In the genomic region with DNA sequence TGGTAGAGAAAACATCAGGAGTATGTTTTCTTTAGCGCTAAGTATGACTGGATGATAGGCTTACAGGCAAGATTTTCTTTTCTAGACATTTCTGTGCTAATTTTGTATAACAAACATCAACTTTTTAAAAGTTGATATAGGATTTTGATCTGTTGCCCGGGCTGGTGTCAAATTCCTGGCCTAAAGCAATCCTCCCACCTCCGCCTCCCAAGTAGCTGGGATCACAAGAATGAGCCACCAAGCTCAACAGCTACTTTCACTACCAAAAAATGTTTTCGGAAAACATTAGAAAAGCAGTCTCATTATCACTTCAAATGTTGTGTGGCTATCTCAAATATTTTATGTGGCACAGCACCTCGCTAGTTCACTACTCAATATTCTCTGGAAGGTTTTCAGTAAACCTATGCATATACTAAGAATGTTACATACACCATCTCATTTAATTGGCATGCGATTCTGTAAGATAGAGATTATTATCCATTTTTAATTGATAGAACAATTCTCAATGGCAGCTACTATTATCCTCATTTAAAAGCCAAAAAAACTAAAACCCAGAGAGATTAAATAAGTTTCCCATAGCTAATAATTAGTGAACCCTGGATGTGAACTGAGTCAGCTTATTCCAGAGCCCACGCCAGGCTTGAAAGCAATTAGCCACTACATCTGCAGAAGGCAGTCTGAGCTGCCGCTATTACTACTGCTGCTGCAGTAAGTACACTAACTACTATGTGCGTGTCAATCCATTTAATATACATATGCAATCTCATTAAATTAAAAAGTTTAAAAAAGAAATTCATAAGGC, we compare ENCODE assay signal across 25 cellular contexts. TPM values are rescaled to one million over a fixed set of nuclear protein-coding genes. Genes with fewer than 3 reads are reported as not detected.
DNase-seq lines count a peak whose midpoint lies in the region; ATAC-seq and TF ChIP-seq lines count a peak whose summit lies in the region.
"Had no signal": no experiment of that assay in that cellular context is flagged by ENCODE, and none has a peak within 500 bp of the region (broad histone marks: within the 10 kb centered on the region; RNA-seq: fewer than 3 reads in every experiment).

No MANE protein-coding gene starts in this region.

- no peak overlapping the region for H2BK20ac ChIP-seq in H9 (ENCODE audit: low read depth, low read length, poor library complexity, severe bottlenecking)

- H2AK5ac ChIP-seq in H9 (ENCODE audit: insufficient read length, low read length), result no peak overlapping the region

- H3K4me3 ChIP-seq in fibroblast of pulmonary artery (replicated peaks; ENCODE audit: low read depth, low read length) (no peak overlapping the region), parathyroid adenoma (ENCODE audit: low read depth, low read length) (no peak overlapping the region)
- H3K4me3 ChIP-seq: colonic mucosa, esophagus squamous epithelium, thyroid gland had no signal

- no peak overlapping the region for H2BK5ac ChIP-seq in H9 (ENCODE audit: insufficient read length, low read length)

- H3K4me2 ChIP-seq in H9 (ENCODE audit: insufficient read depth, insufficient read length, low read length) (no peak overlapping the region), parathyroid adenoma (ENCODE audit: low read length) (peak overlapping the region; percentile 0)
- H3K4me2 ChIP-seq: KMS-11 had no signal

- no peaks in the 10 kb centered on the region for H3K36me3 ChIP-seq in parathyroid adenoma (ENCODE audit: control insufficient read depth, insufficient read depth, low read length)
- H3K36me3 ChIP-seq: colonic mucosa, thyroid gland had no signal

- no peak overlapping the region for H3K27ac ChIP-seq in H9 (ENCODE audit: insufficient read length, low read depth, low read length)
- no peak overlapping the region for H3K27ac ChIP-seq in parathyroid adenoma
- H3K27ac ChIP-seq: colonic mucosa, KMS-11, thyroid gland had no signal

- H2BK15ac ChIP-seq in H9 (ENCODE audit: low read depth, low read length), result no peak overlapping the region

- H4K8ac ChIP-seq in H9 (replicated peaks; ENCODE audit: insufficient read length, low read depth, low read length), result no peak overlapping the region

- peaks cover under 1 to 5% (median 4%) of the 10 kb centered on the region in 3 experiments; a peak in 5 of 7 replicates for H3K36me3 Mint-ChIP-seq in H9 (ENCODE audit: insufficient read depth in 1 of 3, low read depth in 3 of 3)
- peaks cover under 1% of the 10 kb centered on the region for H3K36me3 Mint-ChIP-seq in WTC11

- no CpG with 5 or more reads among the region's 9 CpGs for WGBS in H9 (ENCODE audit: extremely low coverage, insufficient read length, low lambda C conversion rate)

- no peak for DNase-seq in H9
- no peak for DNase-seq in WTC11 (ENCODE audit: low spot score)
- DNase-seq in fibroblast of pulmonary artery (ENCODE audit: low read depth), result peak; percentile 21
- DNase-seq in G401 (ENCODE audit: low spot score), result no peak
- DNase-seq in T-helper 2 cell, result no peak
- DNase-seq: activated CD4-positive, alpha-beta T cell treated with anti-CD3 and anti-CD28 coated beads for 36 hours; activated naive CD4-positive, alpha-beta T cell treated with anti-CD3 and anti-CD28 coated beads for 36 hours; activated T-cell treated with anti-CD3 and anti-CD28 coated beads, Interleukin-2, amount 50 U/mL, for 72 hours; colonic mucosa; esophagus squamous epithelium; HCEC 1CT; left ventricle myocardium superior; NCI-H1694; NCI-H2227 treated with DMSO at 0.1 percent for 48 hours; OCI-M1; Right ventricle myocardium superior; stimulated activated CD4-positive, alpha-beta T cell treated with anti-CD3 and anti-CD28 coated beads, Interleukin-4, amount 100 ng/mL, for 1 hour; stimulated activated naive CD4-positive, alpha-beta T cell treated with Interleukin-2 at 50 U/mL for 16 hours; thyroid gland had no signal

- no peak overlapping the region for H3K4ac ChIP-seq in H9 (ENCODE audit: low read depth, low read length)

- H3K18ac ChIP-seq in H9 (ENCODE audit: insufficient read length, low read depth, low read length), result no peak overlapping the region

- H3K27ac Mint-ChIP-seq in H9 (peak overlapping the region in 2 of 3 experiments; percentile 14 to 70; a peak in 2 of 7 replicates), WTC11 (peak overlapping the region; percentile 59)
- H3K27ac Mint-ChIP-seq: activated CD4-positive, alpha-beta T cell treated with anti-CD3 and anti-CD28 coated beads for 36 hours; activated naive CD4-positive, alpha-beta T cell treated with anti-CD3 and anti-CD28 coated beads for 36 hours; activated T-cell treated with anti-CD3 and anti-CD28 coated beads, Interleukin-2, amount 50 U/mL, for 72 hours had no signal

- no peak overlapping the region for H3K56ac ChIP-seq in H9 (ENCODE audit: insufficient read length, low read depth, low read length)

- H3K9me3 Mint-ChIP-seq in H9 (no peaks in the 10 kb centered on the region; a peak in 2 of 5 replicates), WTC11 (peaks cover under 1% of the 10 kb centered on the region)

- no peak overlapping the region for H3T11ph ChIP-seq in H9 (ENCODE audit: low read length)

- peaks cover 46 to 49% of the 10 kb centered on the region in 2 experiments for H3K4me1 Mint-ChIP-seq in H9
- peaks cover 57% of the 10 kb centered on the region for H3K4me1 Mint-ChIP-seq in WTC11

- in situ Hi-C loops in G401 (cut with HindIII; ENCODE audit: low sequenced_read_pairs), result no loop called here

- peaks cover 6% of the 10 kb centered on the region for H3K79me1 ChIP-seq in H9 (ENCODE audit: insufficient read depth, low read depth, low read length, poor library complexity, severe bottlenecking)

- H3K27me3 ChIP-seq in H9 (ENCODE audit: insufficient read depth, low read length) (no peaks in the 10 kb centered on the region), parathyroid adenoma (ENCODE audit: control insufficient read depth, insufficient read depth, low read length) (no peaks in the 10 kb centered on the region)
- H3K27me3 ChIP-seq: colonic mucosa, esophagus squamous epithelium, thyroid gland had no signal

- H3K14ac ChIP-seq in H9 (ENCODE audit: insufficient read depth, low read length), result no peak overlapping the region

- H2BK12ac ChIP-seq in H9 (ENCODE audit: insufficient read length, low read depth, low read length), result no peak overlapping the region

- H3K9me3 ChIP-seq in H9 (ENCODE audit: control insufficient read depth, low read depth, low read length) (no peaks in the 10 kb centered on the region), parathyroid adenoma (ENCODE audit: control insufficient read depth, low read length) (no peaks in the 10 kb centered on the region)
- H3K9me3 ChIP-seq: colonic mucosa, esophagus squamous epithelium, thyroid gland had no signal

- H3K23ac ChIP-seq in H9 (ENCODE audit: insufficient read length, low read depth, low read length), result no peak overlapping the region

- no peak overlapping the region for H4K5ac ChIP-seq in H9 (ENCODE audit: insufficient read length, low read depth, low read length)

- H3K9ac ChIP-seq in H9 (ENCODE audit: extremely low read depth, insufficient read length, low read length) (no peak overlapping the region), parathyroid adenoma (no peak overlapping the region)
- H3K9ac ChIP-seq: KMS-11 had no signal

- H3K4me1 ChIP-seq in H9 (ENCODE audit: insufficient read depth, low read length), result peaks cover 4% of the 10 kb centered on the region; the same call in 1 of the 2 replicates
- peaks cover 8% of the 10 kb centered on the region for H3K4me1 ChIP-seq in parathyroid adenoma
- H3K4me1 ChIP-seq: colonic mucosa had no signal

- no peak for ATAC-seq in WTC11
- no peak for ATAC-seq in GM21390 (IDR thresholded peaks at IDR 0.05; ENCODE audit: unreplicated experiment)
- no peak for ATAC-seq in HG02623 (IDR thresholded peaks at IDR 0.05; ENCODE audit: unreplicated experiment)
- ATAC-seq: activated CD4-positive, alpha-beta T cell treated with anti-CD3 and anti-CD28 coated beads for 36 hours; activated T-cell treated with anti-CD3 and anti-CD28 coated beads, Interleukin-2, amount 50 U/mL, for 72 hours; left ventricle myocardium superior had no signal

- POLR2A ChIA-PET in WTC11 (lab: Charles Lee), result no interaction called here

- H2AFZ ChIP-seq in H9 (ENCODE audit: low read length), result no peak overlapping the region
- no peak overlapping the region for H2AFZ ChIP-seq in parathyroid adenoma

- H3K23me2 ChIP-seq in H9 (ENCODE audit: insufficient read length, low read depth, low read length, poor library complexity, severe bottlenecking), result no peaks in the 10 kb centered on the region

- no peak overlapping the region for H4K91ac ChIP-seq in H9 (ENCODE audit: insufficient read length, low read depth, low read length)

- H3K4me3 Mint-ChIP-seq in H9, result no peak overlapping the region
- no peak overlapping the region for H3K4me3 Mint-ChIP-seq in WTC11
- H3K4me3 Mint-ChIP-seq: activated CD4-positive, alpha-beta T cell treated with anti-CD3 and anti-CD28 coated beads for 36 hours; activated naive CD4-positive, alpha-beta T cell treated with anti-CD3 and anti-CD28 coated beads for 36 hours; activated T-cell treated with anti-CD3 and anti-CD28 coated beads, Interleukin-2, amount 50 U/mL, for 72 hours; CD14-positive monocyte; neural crest cell had no signal

- H4K20me1 ChIP-seq in H9 (ENCODE audit: control insufficient read depth, insufficient read depth, insufficient read length), result no peaks in the 10 kb centered on the region

- no peak overlapping the region for H2BK120ac ChIP-seq in H9 (ENCODE audit: low read depth, low read length, poor library complexity, severe bottlenecking)

- TF ChIP-seq CTCF in H9 (conservative IDR thresholded peaks at IDR 0.05) (no peak), WTC11 (IDR thresholded peaks at IDR 0.05) (no peak), fibroblast of pulmonary artery (IDR thresholded peaks at IDR 0.05; ENCODE audit: low read length, missing control alignments) (no peak), parathyroid adenoma (IDR thresholded peaks at IDR 0.05) (no peak)

- peaks cover 14% of the 10 kb centered on the region; the same call in 1 of the 2 replicates for H3K79me2 ChIP-seq in H9 (ENCODE audit: insufficient read depth, low read length)
- peaks cover 50% of the 10 kb centered on the region for H3K79me2 ChIP-seq in parathyroid adenoma

- no peaks in the 10 kb centered on the region; the same call in 1 of the 2 replicates for H3K27me3 Mint-ChIP-seq in H9 (ENCODE audit: low read depth)
- no peaks in the 10 kb centered on the region for H3K27me3 Mint-ChIP-seq in WTC11 (ENCODE audit: low read depth)
- H3K27me3 Mint-ChIP-seq: activated CD4-positive, alpha-beta T cell treated with anti-CD3 and anti-CD28 coated beads for 36 hours had no signal

- CTCF ChIA-PET in WTC11 (lab: Charles Lee), result interaction anchor here (0.8 to 1.3 kb wide), 2 partner anchors 25 to 100 kb away, joined by 3 to 4 read pairs; no protein-coding TSS in a partner anchor

RNA-seq across cellular contexts. Expression of gene CREBBP, which starts 41.7 kb away (rescaled TPM):
- total RNA-seq in H9 (2021) (79.1 and 81.1 TPM in 2 replicates), WTC11 (2021) (46.3 to 53.4 TPM (median 49.6 TPM) in 3 replicates)
- total RNA-seq in G401 (2014; rRNA removed; shearing (Covaris generic)), result 6.2 and 8.6 TPM in 2 replicates
